ENCODE assay signal across 1 cellular context in genomic region chr6:158040051-158040803, GRCh38.
TF ChIP-seq lines count a peak whose summit lies in the region.

No MANE protein-coding gene starts in this region.

TF ChIP-seq in HepG2, 621 proteins besides CTCF, POLR2A, EP300 and RAD21 (continued from another document and continues in another):
- peak; percentile 38; the same call in 1 of the 2 replicates for TF ChIP-seq HMGXB3 (CRISPR knock-in tag; IDR thresholded peaks at IDR 0.05; ENCODE audit: borderline replicate concordance)
- peak; percentile 57 for TF ChIP-seq KAT8 (CRISPR knock-in tag; IDR thresholded peaks at IDR 0.05)
- TF ChIP-seq IRF9 (CRISPR knock-in tag; IDR thresholded peaks at IDR 0.05; ENCODE audit: borderline replicate concordance) = no peak
- no peak for TF ChIP-seq ZBTB38 (CRISPR knock-in tag; IDR thresholded peaks at IDR 0.05)
- TF ChIP-seq ZMAT3 (CRISPR knock-in tag; conservative IDR thresholded peaks at IDR 0.05) = no peak; the same call in 1 of the 2 replicates
- TF ChIP-seq XRCC5 (optimal IDR thresholded peaks at IDR 0.05; ENCODE audit: low read length) = peak; percentile 66
- TF ChIP-seq SMAD9 (CRISPR knock-in tag; IDR thresholded peaks at IDR 0.05) = no peak
- peak; percentile 87 for TF ChIP-seq CREM (IDR thresholded peaks at IDR 0.05)
- TF ChIP-seq CREM (CRISPR knock-in tag; IDR thresholded peaks at IDR 0.05) = no peak
- TF ChIP-seq ZNF207 (IDR thresholded peaks at IDR 0.05; ENCODE audit: borderline replicate concordance) = no peak
- no peak; the same call in 1 of the 2 replicates for TF ChIP-seq ZNF558 (CRISPR knock-in tag; IDR thresholded peaks at IDR 0.05; ENCODE audit: borderline replicate concordance)
- no peak for TF ChIP-seq SETDB1 (CRISPR knock-in tag; IDR thresholded peaks at IDR 0.05; ENCODE audit: borderline replicate concordance)
- no peak for TF ChIP-seq ZC3H13 (CRISPR knock-in tag; IDR thresholded peaks at IDR 0.05)
- TF ChIP-seq ZNF660 (CRISPR knock-in tag; IDR thresholded peaks at IDR 0.05; ENCODE audit: borderline replicate concordance, low read depth) = no peak
- TF ChIP-seq CSRNP1 (CRISPR knock-in tag; IDR thresholded peaks at IDR 0.05) = no peak
- no peak for TF ChIP-seq ZNF556 (CRISPR knock-in tag; IDR thresholded peaks at IDR 0.05; ENCODE audit: borderline replicate concordance)
- TF ChIP-seq SP4 (CRISPR knock-in tag; IDR thresholded peaks at IDR 0.05) = no peak
- TF ChIP-seq ZNF274 (CRISPR knock-in tag; IDR thresholded peaks at IDR 0.05) = no peak
- TF ChIP-seq ZFAT (CRISPR knock-in tag; conservative IDR thresholded peaks at IDR 0.05) = no peak
- peak; percentile 71; the same call in 1 of the 2 replicates for TF ChIP-seq MTERF4 (CRISPR knock-in tag; IDR thresholded peaks at IDR 0.05)
- peak; percentile 88 for TF ChIP-seq ZGPAT (CRISPR knock-in tag; IDR thresholded peaks at IDR 0.05)
- TF ChIP-seq CREBL2 (CRISPR knock-in tag; IDR thresholded peaks at IDR 0.05; ENCODE audit: borderline replicate concordance) = no peak
- TF ChIP-seq ZFP36L2 (CRISPR knock-in tag; IDR thresholded peaks at IDR 0.05) = no peak
- no peak for TF ChIP-seq ZKSCAN1 (IDR thresholded peaks at IDR 0.05; ENCODE audit: low read length)
- TF ChIP-seq FLYWCH1 (CRISPR knock-in tag; IDR thresholded peaks at IDR 0.05) = no peak
- no peak for TF ChIP-seq ZNF30 (CRISPR knock-in tag; IDR thresholded peaks at IDR 0.05)
- peak; percentile 56; the same call in 1 of the 2 replicates for TF ChIP-seq ZNF740 (CRISPR knock-in tag; IDR thresholded peaks at IDR 0.05)
- TF ChIP-seq ZMYM2 (CRISPR knock-in tag; IDR thresholded peaks at IDR 0.05) = no peak
- peak; percentile 51; the same call in 1 of the 2 replicates for TF ChIP-seq ZNF143 (CRISPR knock-in tag; IDR thresholded peaks at IDR 0.05)
- no peak for TF ChIP-seq AGO1 (IDR thresholded peaks at IDR 0.05; ENCODE audit: low read depth, low read length, poor library complexity, severe bottlenecking)
- TF ChIP-seq PCBP2 (optimal IDR thresholded peaks at IDR 0.05; ENCODE audit: low read depth, low read length, poor library complexity, severe bottlenecking) = no peak
- TF ChIP-seq JUND (CRISPR knock-in tag; IDR thresholded peaks at IDR 0.05) = peak; percentile 95
- no peak for TF ChIP-seq ZNF407 (CRISPR knock-in tag; IDR thresholded peaks at IDR 0.05; ENCODE audit: not compliant biosample characterization)
- no peak for TF ChIP-seq ZNF383 (CRISPR knock-in tag; IDR thresholded peaks at IDR 0.05; ENCODE audit: borderline replicate concordance)
- TF ChIP-seq ZNF280D (CRISPR knock-in tag; IDR thresholded peaks at IDR 0.05) = peak; percentile 21; the same call in 1 of the 2 replicates
